ENCODE assay signal across 24 cellular contexts in the genomic region with DNA sequence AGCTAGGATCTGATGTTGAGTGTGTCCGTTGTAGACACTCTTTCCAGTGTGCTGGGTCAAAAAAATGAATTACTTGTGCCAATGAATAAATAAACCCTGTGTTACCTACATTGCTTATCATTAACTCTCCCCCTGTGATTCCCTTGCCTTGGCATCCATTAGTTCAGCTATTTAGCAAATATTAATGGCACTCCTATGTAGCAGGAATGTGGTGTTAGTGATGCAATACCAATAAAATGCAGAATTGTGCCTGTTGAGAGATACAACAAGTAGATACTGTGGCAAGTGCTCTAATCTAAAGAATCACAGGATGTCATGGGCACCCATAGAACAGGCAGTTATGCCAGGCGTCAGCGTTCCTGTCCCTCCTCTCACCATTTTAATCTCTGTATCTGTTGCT.
"Had no signal": no experiment of that assay in that cellular context is flagged by ENCODE, and none has a peak within 500 bp of the region (broad histone marks: within the 10 kb centered on the region; RNA-seq: fewer than 3 reads in every experiment).

No MANE protein-coding gene starts in this region.

- H3K27me3 ChIP-seq: foreskin keratinocyte, hepatocyte, neural progenitor cell, upper lobe of left lung had no signal

- H3K4me1 ChIP-seq: esophagus muscularis mucosa, foreskin keratinocyte, heart left ventricle, psoas muscle, sigmoid colon, upper lobe of left lung had no signal

- DNase-seq: dermis blood vessel endothelial cell; effector memory CD4-positive, alpha-beta T cell; foreskin keratinocyte; heart left ventricle; kidney glomerular epithelial cell; mucosa of descending colon; naive thymus-derived CD4-positive, alpha-beta T cell; psoas muscle; sigmoid colon; spleen; stimulated activated CD4-positive, alpha-beta T cell treated with anti-CD3 and anti-CD28 coated beads, Interleukin-4, amount 100 ng/mL, for 4 hours; stimulated activated naive CD8-positive, alpha-beta T cell treated with anti-CD3 and anti-CD28 coated beads, Interleukin-15, Interleukin-2, amounts not matched to agents 100 U/mL and 50 U/mL, for 24 hours; upper lobe of left lung had no signal

- H3K27ac ChIP-seq: coronary artery, esophagus muscularis mucosa, foreskin keratinocyte, gastroesophageal sphincter, heart left ventricle, hepatocyte, psoas muscle, sigmoid colon, skin epidermis, spleen, thoracic aorta, tibial nerve, upper lobe of left lung had no signal

- H3K9me3 ChIP-seq: esophagus muscularis mucosa, mucosa of descending colon, psoas muscle, thoracic aorta, tibial nerve had no signal

- ATAC-seq: foreskin keratinocyte; gastroesophageal sphincter; heart left ventricle; mucosa of descending colon; naive thymus-derived CD4-positive, alpha-beta T cell; psoas muscle; right cardiac atrium; stimulated activated memory B cell treated with anti-CD40 and anti-IgM and Interleukin-4, amounts not matched to agents 10 μg/mL and 1 μg/mL and 100 μg/mL, for 72 hours; stimulated activated naive CD8-positive, alpha-beta T cell treated with anti-CD3 and anti-CD28 coated beads, Interleukin-15, Interleukin-2, amounts not matched to agents 100 U/mL and 50 U/mL, for 24 hours had no signal

- H3K4me2 ChIP-seq: hepatocyte had no signal

- H2AFZ ChIP-seq: hepatocyte, neural progenitor cell had no signal

- H3K4me3 ChIP-seq: coronary artery, esophagus muscularis mucosa, gastroesophageal sphincter, heart left ventricle, hepatocyte, lung, mucosa of descending colon, neural progenitor cell, psoas muscle, sigmoid colon, skin epidermis, spleen, thoracic aorta, tibial nerve, upper lobe of left lung had no signal

- H3K36me3 ChIP-seq: esophagus muscularis mucosa, gastroesophageal sphincter, heart left ventricle, sigmoid colon, spleen, thoracic aorta, tibial nerve, upper lobe of left lung had no signal

- H3K9ac ChIP-seq: neural progenitor cell had no signal
